In the genomic region with DNA sequence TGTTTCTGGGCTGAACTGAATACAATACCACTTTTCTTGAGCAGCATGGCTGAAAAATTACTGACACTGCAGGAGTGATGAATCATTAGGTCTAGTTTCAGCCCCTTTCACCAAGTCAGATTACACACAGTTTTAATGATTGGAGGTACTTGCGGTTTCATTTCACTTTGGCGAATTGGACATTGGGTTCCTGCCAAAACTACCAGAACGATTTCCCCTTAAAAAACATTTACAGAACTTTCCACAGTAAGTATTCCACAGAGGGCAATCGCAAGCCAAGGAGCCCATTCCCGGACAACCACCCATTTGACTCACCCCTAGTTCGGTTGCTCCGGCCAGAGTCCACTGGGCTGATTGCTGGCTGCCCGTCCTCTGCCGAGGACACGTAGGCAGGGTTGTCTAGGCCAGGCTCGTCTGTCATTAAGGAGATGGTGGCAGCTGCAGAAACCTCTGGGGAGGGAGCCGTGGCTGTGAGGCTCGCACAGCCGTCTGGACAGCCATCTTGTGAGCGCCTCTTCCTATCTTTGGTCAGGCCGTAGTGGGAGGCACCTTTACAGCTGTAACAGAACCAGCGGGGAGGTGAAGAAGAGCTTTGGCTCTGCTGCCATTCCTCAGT, we compare ENCODE assay signal across 1 cellular context.
TF ChIP-seq lines count a peak whose summit lies in the region.

No MANE protein-coding gene starts in this region.

TF ChIP-seq in HepG2, 621 proteins besides CTCF, POLR2A, EP300 and RAD21 (continued from another document and continues in another):
- TF ChIP-seq, protein P1, sequence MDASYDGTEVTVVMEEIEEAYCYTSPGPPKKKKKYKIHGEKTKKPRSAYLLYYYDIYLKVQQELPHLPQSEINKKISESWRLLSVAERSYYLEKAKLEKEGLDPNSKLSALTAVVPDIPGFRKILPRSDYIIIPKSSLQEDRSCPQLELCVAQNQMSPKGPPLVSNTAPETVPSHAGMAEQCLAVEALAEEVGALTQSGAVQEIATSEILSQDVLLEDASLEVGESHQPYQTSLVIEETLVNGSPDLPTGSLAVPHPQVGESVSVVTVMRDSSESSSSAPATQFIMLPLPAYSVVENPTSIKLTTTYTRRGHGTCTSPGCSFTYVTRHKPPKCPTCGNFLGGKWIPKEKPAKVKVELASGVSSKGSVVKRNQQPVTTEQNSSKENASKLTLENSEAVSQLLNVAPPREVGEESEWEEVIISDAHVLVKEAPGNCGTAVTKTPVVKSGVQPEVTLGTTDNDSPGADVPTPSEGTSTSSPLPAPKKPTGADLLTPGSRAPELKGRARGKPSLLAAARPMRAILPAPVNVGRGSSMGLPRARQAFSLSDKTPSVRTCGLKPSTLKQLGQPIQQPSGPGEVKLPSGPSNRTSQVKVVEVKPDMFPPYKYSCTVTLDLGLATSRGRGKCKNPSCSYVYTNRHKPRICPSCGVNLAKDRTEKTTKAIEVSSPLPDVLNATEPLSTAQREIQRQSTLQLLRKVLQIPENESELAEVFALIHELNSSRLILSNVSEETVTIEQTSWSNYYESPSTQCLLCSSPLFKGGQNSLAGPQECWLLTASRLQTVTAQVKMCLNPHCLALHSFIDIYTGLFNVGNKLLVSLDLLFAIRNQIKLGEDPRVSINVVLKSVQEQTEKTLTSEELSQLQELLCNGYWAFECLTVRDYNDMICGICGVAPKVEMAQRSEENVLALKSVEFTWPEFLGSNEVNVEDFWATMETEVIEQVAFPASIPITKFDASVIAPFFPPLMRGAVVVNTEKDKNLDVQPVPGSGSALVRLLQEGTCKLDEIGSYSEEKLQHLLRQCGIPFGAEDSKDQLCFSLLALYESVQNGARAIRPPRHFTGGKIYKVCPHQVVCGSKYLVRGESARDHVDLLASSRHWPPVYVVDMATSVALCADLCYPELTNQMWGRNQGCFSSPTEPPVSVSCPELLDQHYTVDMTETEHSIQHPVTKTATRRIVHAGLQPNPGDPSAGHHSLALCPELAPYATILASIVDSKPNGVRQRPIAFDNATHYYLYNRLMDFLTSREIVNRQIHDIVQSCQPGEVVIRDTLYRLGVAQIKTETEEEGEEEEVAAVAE (CRISPR knock-in tag; IDR thresholded peaks at IDR 0.05; ENCODE audit: borderline replicate concordance) = no peak
- TF ChIP-seq RAD51 (IDR thresholded peaks at IDR 0.05; ENCODE audit: borderline replicate concordance) = no peak
- TF ChIP-seq, protein P2, sequence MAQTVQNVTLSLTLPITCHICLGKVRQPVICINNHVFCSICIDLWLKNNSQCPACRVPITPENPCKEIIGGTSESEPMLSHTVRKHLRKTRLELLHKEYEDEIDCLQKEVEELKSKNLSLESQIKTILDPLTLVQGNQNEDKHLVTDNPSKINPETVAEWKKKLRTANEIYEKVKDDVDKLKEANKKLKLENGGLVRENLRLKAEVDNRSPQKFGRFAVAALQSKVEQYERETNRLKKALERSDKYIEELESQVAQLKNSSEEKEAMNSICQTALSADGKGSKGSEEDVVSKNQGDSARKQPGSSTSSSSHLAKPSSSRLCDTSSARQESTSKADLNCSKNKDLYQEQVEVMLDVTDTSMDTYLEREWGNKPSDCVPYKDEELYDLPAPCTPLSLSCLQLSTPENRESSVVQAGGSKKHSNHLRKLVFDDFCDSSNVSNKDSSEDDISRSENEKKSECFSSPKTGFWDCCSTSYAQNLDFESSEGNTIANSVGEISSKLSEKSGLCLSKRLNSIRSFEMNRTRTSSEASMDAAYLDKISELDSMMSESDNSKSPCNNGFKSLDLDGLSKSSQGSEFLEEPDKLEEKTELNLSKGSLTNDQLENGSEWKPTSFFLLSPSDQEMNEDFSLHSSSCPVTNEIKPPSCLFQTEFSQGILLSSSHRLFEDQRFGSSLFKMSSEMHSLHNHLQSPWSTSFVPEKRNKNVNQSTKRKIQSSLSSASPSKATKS (CRISPR knock-in tag; IDR thresholded peaks at IDR 0.05) = no peak
- TF ChIP-seq ZNF589 (CRISPR knock-in tag; conservative IDR thresholded peaks at IDR 0.05) = no peak
- TF ChIP-seq ZFP1 (CRISPR knock-in tag; IDR thresholded peaks at IDR 0.05) = no peak
- TF ChIP-seq, protein P3, sequence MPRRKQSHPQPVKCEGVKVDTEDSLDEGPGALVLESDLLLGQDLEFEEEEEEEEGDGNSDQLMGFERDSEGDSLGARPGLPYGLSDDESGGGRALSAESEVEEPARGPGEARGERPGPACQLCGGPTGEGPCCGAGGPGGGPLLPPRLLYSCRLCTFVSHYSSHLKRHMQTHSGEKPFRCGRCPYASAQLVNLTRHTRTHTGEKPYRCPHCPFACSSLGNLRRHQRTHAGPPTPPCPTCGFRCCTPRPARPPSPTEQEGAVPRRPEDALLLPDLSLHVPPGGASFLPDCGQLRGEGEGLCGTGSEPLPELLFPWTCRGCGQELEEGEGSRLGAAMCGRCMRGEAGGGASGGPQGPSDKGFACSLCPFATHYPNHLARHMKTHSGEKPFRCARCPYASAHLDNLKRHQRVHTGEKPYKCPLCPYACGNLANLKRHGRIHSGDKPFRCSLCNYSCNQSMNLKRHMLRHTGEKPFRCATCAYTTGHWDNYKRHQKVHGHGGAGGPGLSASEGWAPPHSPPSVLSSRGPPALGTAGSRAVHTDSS (CRISPR knock-in tag; conservative IDR thresholded peaks at IDR 0.05) = no peak
- TF ChIP-seq, protein P4, sequence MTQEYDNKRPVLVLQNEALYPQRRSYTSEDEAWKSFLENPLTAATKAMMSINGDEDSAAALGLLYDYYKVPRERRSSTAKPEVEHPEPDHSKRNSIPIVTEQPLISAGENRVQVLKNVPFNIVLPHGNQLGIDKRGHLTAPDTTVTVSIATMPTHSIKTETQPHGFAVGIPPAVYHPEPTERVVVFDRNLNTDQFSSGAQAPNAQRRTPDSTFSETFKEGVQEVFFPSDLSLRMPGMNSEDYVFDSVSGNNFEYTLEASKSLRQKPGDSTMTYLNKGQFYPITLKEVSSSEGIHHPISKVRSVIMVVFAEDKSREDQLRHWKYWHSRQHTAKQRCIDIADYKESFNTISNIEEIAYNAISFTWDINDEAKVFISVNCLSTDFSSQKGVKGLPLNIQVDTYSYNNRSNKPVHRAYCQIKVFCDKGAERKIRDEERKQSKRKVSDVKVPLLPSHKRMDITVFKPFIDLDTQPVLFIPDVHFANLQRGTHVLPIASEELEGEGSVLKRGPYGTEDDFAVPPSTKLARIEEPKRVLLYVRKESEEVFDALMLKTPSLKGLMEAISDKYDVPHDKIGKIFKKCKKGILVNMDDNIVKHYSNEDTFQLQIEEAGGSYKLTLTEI (CRISPR knock-in tag; conservative IDR thresholded peaks at IDR 0.05) = no peak
- no peak for TF ChIP-seq ZNF484 (CRISPR knock-in tag; IDR thresholded peaks at IDR 0.05; ENCODE audit: borderline replicate concordance, low read depth)
- no peak for TF ChIP-seq PCBP2 (optimal IDR thresholded peaks at IDR 0.05; ENCODE audit: low read depth, low read length, poor library complexity, severe bottlenecking)
- no peak for TF ChIP-seq RELA (CRISPR knock-in tag; IDR thresholded peaks at IDR 0.05)
- TF ChIP-seq ZNF672 (CRISPR knock-in tag; IDR thresholded peaks at IDR 0.05) = no peak
- TF ChIP-seq ZNF3 (CRISPR knock-in tag; IDR thresholded peaks at IDR 0.05) = no peak
- no peak for TF ChIP-seq HES4 (CRISPR knock-in tag; IDR thresholded peaks at IDR 0.05; ENCODE audit: borderline replicate concordance)
- no peak for TF ChIP-seq ZSCAN25 (CRISPR knock-in tag; IDR thresholded peaks at IDR 0.05)
- TF ChIP-seq, protein P5, sequence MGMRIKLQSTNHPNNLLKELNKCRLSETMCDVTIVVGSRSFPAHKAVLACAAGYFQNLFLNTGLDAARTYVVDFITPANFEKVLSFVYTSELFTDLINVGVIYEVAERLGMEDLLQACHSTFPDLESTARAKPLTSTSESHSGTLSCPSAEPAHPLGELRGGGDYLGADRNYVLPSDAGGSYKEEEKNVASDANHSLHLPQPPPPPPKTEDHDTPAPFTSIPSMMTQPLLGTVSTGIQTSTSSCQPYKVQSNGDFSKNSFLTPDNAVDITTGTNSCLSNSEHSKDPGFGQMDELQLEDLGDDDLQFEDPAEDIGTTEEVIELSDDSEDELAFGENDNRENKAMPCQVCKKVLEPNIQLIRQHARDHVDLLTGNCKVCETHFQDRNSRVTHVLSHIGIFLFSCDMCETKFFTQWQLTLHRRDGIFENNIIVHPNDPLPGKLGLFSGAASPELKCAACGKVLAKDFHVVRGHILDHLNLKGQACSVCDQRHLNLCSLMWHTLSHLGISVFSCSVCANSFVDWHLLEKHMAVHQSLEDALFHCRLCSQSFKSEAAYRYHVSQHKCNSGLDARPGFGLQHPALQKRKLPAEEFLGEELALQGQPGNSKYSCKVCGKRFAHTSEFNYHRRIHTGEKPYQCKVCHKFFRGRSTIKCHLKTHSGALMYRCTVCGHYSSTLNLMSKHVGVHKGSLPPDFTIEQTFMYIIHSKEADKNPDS (CRISPR knock-in tag; IDR thresholded peaks at IDR 0.05) = no peak
- TF ChIP-seq THYN1 (CRISPR knock-in tag; IDR thresholded peaks at IDR 0.05; ENCODE audit: borderline replicate concordance, low read depth) = no peak
- peak; percentile 45 for TF ChIP-seq FOSL2 (CRISPR knock-in tag; IDR thresholded peaks at IDR 0.05)
- no peak for TF ChIP-seq RBFOX2 (IDR thresholded peaks at IDR 0.05; ENCODE audit: low read depth, low read length)
- no peak for TF ChIP-seq PHF5A (CRISPR knock-in tag; IDR thresholded peaks at IDR 0.05; ENCODE audit: low read depth, unreplicated experiment)
- TF ChIP-seq FOXM1 (CRISPR knock-in tag; IDR thresholded peaks at IDR 0.05) = no peak
- TF ChIP-seq, protein P6, sequence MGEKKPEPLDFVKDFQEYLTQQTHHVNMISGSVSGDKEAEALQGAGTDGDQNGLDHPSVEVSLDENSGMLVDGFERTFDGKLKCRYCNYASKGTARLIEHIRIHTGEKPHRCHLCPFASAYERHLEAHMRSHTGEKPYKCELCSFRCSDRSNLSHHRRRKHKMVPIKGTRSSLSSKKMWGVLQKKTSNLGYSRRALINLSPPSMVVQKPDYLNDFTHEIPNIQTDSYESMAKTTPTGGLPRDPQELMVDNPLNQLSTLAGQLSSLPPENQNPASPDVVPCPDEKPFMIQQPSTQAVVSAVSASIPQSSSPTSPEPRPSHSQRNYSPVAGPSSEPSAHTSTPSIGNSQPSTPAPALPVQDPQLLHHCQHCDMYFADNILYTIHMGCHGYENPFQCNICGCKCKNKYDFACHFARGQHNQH (CRISPR knock-in tag; IDR thresholded peaks at IDR 0.05) = peak; percentile 50; the same call in 1 of the 2 replicates
- no peak for TF ChIP-seq TCF12 (IDR thresholded peaks at IDR 0.05)
- TF ChIP-seq TCF12 (CRISPR knock-in tag; IDR thresholded peaks at IDR 0.05) = no peak
- TF ChIP-seq NFE2 (CRISPR knock-in tag; IDR thresholded peaks at IDR 0.05) = no peak
- TF ChIP-seq ZFP36 (IDR thresholded peaks at IDR 0.05; ENCODE audit: borderline replicate concordance, low read depth, low read length, partially characterized antibody) = no peak
- TF ChIP-seq ZKSCAN1 (IDR thresholded peaks at IDR 0.05; ENCODE audit: low read length) = no peak
- no peak for TF ChIP-seq ZNF451 (CRISPR knock-in tag; IDR thresholded peaks at IDR 0.05)
- no peak for TF ChIP-seq SOX13 (IDR thresholded peaks at IDR 0.05)
- no peak; a peak in 1 of 4 replicates for TF ChIP-seq SOX13 (CRISPR knock-in tag; conservative IDR thresholded peaks at IDR 0.05 in 1 of 2, IDR thresholded peaks at IDR 0.05 in 1 of 2)
- no peak for TF ChIP-seq SRSF9 (IDR thresholded peaks at IDR 0.05; ENCODE audit: borderline replicate concordance, insufficient read depth, low read depth, low read length, poor library complexity, severe bottlenecking)
- TF ChIP-seq, protein P7, sequence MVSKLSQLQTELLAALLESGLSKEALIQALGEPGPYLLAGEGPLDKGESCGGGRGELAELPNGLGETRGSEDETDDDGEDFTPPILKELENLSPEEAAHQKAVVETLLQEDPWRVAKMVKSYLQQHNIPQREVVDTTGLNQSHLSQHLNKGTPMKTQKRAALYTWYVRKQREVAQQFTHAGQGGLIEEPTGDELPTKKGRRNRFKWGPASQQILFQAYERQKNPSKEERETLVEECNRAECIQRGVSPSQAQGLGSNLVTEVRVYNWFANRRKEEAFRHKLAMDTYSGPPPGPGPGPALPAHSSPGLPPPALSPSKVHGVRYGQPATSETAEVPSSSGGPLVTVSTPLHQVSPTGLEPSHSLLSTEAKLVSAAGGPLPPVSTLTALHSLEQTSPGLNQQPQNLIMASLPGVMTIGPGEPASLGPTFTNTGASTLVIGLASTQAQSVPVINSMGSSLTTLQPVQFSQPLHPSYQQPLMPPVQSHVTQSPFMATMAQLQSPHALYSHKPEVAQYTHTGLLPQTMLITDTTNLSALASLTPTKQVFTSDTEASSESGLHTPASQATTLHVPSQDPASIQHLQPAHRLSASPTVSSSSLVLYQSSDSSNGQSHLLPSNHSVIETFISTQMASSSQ (IDR thresholded peaks at IDR 0.05; ENCODE audit: low read depth) = no peak
- TF ChIP-seq, protein P7 (CRISPR knock-in tag; IDR thresholded peaks at IDR 0.05; ENCODE audit: borderline replicate concordance) = no peak
- no peak for TF ChIP-seq ZNF530 (CRISPR knock-in tag; IDR thresholded peaks at IDR 0.05; ENCODE audit: low read depth)
- no peak for TF ChIP-seq FIP1L1 (IDR thresholded peaks at IDR 0.05; ENCODE audit: borderline replicate concordance, insufficient read depth, low read depth, low read length)
- TF ChIP-seq, protein P8, sequence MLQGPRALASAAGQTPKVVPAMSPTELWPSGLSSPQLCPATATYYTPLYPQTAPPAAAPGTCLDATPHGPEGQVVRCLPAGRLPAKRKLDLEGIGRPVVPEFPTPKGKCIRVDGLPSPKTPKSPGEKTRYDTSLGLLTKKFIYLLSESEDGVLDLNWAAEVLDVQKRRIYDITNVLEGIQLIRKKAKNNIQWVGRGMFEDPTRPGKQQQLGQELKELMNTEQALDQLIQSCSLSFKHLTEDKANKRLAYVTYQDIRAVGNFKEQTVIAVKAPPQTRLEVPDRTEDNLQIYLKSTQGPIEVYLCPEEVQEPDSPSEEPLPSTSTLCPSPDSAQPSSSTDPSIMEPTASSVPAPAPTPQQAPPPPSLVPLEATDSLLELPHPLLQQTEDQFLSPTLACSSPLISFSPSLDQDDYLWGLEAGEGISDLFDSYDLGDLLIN (CRISPR knock-in tag; IDR thresholded peaks at IDR 0.05; ENCODE audit: borderline replicate concordance) = no peak
- TF ChIP-seq MTA3 (CRISPR knock-in tag; IDR thresholded peaks at IDR 0.05) = no peak
- TF ChIP-seq, protein P9, sequence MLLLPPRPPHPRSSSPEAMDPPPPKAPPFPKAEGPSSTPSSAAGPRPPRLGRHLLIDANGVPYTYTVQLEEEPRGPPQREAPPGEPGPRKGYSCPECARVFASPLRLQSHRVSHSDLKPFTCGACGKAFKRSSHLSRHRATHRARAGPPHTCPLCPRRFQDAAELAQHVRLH (CRISPR knock-in tag; IDR thresholded peaks at IDR 0.05; ENCODE audit: borderline replicate concordance, low read depth) = no peak; the same call in 1 of the 2 replicates
- no peak for TF ChIP-seq CHD2 (IDR thresholded peaks at IDR 0.05; ENCODE audit: low read depth, low read length)
